In the genomic region with DNA sequence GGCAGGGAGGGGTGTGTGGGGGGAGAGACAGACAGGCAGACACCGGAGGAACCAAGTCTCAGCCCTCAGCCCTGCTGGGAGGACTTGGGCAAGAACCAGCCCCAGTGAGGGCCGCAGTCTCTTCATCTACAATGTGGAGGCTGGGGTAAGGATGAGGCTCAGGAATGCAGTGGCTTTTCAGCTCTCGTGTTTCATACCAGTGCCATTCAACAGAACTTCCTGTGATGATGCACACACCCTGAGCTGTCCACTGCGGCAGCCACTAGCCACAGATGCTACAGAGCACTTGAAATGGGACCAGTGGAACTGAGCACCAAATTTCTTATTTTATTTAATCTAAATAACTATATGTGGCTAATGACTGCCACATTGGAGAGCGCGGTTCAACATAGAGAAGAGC, we compare ENCODE assay signal across 1 cellular context.
TF ChIP-seq lines count a peak whose summit lies in the region.

No MANE protein-coding gene starts in this region.

TF ChIP-seq in H1, 55 proteins besides CTCF, POLR2A, EP300 and RAD21:
- TF ChIP-seq, protein P1, sequence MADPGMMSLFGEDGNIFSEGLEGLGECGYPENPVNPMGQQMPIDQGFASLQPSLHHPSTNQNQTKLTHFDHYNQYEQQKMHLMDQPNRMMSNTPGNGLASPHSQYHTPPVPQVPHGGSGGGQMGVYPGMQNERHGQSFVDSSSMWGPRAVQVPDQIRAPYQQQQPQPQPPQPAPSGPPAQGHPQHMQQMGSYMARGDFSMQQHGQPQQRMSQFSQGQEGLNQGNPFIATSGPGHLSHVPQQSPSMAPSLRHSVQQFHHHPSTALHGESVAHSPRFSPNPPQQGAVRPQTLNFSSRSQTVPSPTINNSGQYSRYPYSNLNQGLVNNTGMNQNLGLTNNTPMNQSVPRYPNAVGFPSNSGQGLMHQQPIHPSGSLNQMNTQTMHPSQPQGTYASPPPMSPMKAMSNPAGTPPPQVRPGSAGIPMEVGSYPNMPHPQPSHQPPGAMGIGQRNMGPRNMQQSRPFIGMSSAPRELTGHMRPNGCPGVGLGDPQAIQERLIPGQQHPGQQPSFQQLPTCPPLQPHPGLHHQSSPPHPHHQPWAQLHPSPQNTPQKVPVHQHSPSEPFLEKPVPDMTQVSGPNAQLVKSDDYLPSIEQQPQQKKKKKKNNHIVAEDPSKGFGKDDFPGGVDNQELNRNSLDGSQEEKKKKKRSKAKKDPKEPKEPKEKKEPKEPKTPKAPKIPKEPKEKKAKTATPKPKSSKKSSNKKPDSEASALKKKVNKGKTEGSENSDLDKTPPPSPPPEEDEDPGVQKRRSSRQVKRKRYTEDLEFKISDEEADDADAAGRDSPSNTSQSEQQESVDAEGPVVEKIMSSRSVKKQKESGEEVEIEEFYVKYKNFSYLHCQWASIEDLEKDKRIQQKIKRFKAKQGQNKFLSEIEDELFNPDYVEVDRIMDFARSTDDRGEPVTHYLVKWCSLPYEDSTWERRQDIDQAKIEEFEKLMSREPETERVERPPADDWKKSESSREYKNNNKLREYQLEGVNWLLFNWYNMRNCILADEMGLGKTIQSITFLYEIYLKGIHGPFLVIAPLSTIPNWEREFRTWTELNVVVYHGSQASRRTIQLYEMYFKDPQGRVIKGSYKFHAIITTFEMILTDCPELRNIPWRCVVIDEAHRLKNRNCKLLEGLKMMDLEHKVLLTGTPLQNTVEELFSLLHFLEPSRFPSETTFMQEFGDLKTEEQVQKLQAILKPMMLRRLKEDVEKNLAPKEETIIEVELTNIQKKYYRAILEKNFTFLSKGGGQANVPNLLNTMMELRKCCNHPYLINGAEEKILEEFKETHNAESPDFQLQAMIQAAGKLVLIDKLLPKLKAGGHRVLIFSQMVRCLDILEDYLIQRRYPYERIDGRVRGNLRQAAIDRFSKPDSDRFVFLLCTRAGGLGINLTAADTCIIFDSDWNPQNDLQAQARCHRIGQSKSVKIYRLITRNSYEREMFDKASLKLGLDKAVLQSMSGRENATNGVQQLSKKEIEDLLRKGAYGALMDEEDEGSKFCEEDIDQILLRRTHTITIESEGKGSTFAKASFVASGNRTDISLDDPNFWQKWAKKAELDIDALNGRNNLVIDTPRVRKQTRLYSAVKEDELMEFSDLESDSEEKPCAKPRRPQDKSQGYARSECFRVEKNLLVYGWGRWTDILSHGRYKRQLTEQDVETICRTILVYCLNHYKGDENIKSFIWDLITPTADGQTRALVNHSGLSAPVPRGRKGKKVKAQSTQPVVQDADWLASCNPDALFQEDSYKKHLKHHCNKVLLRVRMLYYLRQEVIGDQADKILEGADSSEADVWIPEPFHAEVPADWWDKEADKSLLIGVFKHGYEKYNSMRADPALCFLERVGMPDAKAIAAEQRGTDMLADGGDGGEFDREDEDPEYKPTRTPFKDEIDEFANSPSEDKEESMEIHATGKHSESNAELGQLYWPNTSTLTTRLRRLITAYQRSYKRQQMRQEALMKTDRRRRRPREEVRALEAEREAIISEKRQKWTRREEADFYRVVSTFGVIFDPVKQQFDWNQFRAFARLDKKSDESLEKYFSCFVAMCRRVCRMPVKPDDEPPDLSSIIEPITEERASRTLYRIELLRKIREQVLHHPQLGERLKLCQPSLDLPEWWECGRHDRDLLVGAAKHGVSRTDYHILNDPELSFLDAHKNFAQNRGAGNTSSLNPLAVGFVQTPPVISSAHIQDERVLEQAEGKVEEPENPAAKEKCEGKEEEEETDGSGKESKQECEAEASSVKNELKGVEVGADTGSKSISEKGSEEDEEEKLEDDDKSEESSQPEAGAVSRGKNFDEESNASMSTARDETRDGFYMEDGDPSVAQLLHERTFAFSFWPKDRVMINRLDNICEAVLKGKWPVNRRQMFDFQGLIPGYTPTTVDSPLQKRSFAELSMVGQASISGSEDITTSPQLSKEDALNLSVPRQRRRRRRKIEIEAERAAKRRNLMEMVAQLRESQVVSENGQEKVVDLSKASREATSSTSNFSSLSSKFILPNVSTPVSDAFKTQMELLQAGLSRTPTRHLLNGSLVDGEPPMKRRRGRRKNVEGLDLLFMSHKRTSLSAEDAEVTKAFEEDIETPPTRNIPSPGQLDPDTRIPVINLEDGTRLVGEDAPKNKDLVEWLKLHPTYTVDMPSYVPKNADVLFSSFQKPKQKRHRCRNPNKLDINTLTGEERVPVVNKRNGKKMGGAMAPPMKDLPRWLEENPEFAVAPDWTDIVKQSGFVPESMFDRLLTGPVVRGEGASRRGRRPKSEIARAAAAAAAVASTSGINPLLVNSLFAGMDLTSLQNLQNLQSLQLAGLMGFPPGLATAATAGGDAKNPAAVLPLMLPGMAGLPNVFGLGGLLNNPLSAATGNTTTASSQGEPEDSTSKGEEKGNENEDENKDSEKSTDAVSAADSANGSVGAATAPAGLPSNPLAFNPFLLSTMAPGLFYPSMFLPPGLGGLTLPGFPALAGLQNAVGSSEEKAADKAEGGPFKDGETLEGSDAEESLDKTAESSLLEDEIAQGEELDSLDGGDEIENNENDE (IDR thresholded peaks at IDR 0.05; ENCODE audit: insufficient replicate concordance, low read length) = no peak
- no peak for TF ChIP-seq SUZ12 (IDR thresholded peaks at IDR 0.05; ENCODE audit: low read length)
- TF ChIP-seq BACH1 (IDR thresholded peaks at IDR 0.05; ENCODE audit: low read length) = no peak
- no peak for TF ChIP-seq SP2 (IDR thresholded peaks at IDR 0.05; ENCODE audit: low read length)
- no peak for TF ChIP-seq JUND (IDR thresholded peaks at IDR 0.05; ENCODE audit: low read length)
- TF ChIP-seq KDM5A (IDR thresholded peaks at IDR 0.05; ENCODE audit: low read length) = no peak
